Comparison of ENCODE assay signal across 1 cellular context in the genomic region with DNA sequence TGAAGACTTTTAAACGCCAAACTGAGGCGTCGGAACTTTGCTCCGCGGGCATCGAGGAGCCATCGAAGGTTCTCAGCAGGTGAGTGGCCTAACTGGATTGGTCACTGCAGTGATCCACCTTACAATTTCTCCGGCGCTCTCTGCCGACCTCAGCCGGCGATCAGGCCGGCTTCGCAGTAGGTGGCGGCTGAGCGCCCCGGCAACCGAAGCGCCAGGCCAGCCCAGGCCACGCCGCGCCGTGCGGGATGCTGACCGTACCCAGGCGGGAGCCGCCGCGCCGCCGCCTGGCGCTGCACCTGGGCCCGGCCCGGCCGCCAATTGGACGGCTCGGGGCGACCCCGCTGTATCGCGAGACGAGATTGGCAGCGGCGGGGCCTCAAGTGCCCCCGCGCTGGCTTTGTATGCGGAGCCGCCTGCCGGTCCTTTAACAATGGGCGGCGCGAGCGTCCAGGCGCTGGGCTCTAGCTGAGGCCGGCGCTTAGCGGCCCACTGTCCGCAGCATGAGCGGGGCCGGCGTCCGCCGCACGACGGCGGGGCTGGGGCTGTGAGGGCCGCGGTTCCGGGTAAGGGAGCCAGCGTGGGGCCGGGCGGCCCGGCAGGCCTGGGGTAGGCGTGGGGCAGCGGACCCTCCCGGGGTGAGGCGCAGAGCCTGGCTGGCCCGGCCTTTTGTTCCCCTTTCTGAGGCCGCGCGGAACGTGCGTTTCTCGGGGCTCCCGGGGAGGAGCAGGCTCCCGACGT.
TF ChIP-seq lines count a peak whose summit lies in the region.

A gene with protein sequence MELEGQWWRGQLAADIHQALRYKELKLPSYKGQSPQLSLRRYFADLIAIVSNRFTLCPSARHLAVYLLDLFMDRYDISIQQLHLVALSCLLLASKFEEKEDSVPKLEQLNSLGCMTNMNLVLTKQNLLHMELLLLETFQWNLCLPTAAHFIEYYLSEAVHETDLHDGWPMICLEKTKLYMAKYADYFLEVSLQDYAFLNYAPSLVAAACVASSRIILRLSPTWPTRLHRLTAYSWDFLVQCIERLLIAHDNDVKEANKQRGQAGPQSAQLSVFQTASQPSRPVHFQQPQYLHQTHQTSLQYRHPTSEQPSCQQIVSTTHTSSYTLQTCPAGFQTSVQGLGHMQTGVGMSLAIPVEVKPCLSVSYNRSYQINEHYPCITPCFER (plus strand): TSS at position 427 of the 738 bp plus-strand sequence. CDS start 811 bp downstream, outside the sequence.

TF ChIP-seq in GM12878, 131 proteins besides CTCF, POLR2A, EP300 and RAD21 (continued from another document):
- no peak for TF ChIP-seq GABPA (IDR thresholded peaks at IDR 0.05; ENCODE audit: low read depth)
- TF ChIP-seq HCFC1 (IDR thresholded peaks at IDR 0.05; ENCODE audit: low read length): 0 out of 2 replicates have a peak, but pooled peaks have one; percentile 14
- no peak for TF ChIP-seq RUNX3 (IDR thresholded peaks at IDR 0.05; ENCODE audit: low read length)
- peak; percentile 4 for TF ChIP-seq SIX5 (IDR thresholded peaks at IDR 0.05; ENCODE audit: low read depth, low read length, severe bottlenecking)
- TF ChIP-seq, protein P1, sequence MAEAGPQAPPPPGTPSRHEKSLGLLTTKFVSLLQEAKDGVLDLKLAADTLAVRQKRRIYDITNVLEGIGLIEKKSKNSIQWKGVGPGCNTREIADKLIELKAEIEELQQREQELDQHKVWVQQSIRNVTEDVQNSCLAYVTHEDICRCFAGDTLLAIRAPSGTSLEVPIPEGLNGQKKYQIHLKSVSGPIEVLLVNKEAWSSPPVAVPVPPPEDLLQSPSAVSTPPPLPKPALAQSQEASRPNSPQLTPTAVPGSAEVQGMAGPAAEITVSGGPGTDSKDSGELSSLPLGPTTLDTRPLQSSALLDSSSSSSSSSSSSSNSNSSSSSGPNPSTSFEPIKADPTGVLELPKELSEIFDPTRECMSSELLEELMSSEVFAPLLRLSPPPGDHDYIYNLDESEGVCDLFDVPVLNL (IDR thresholded peaks at IDR 0.05; ENCODE audit: low read depth, low read length): peak; percentile 52
- TF ChIP-seq, protein P2, sequence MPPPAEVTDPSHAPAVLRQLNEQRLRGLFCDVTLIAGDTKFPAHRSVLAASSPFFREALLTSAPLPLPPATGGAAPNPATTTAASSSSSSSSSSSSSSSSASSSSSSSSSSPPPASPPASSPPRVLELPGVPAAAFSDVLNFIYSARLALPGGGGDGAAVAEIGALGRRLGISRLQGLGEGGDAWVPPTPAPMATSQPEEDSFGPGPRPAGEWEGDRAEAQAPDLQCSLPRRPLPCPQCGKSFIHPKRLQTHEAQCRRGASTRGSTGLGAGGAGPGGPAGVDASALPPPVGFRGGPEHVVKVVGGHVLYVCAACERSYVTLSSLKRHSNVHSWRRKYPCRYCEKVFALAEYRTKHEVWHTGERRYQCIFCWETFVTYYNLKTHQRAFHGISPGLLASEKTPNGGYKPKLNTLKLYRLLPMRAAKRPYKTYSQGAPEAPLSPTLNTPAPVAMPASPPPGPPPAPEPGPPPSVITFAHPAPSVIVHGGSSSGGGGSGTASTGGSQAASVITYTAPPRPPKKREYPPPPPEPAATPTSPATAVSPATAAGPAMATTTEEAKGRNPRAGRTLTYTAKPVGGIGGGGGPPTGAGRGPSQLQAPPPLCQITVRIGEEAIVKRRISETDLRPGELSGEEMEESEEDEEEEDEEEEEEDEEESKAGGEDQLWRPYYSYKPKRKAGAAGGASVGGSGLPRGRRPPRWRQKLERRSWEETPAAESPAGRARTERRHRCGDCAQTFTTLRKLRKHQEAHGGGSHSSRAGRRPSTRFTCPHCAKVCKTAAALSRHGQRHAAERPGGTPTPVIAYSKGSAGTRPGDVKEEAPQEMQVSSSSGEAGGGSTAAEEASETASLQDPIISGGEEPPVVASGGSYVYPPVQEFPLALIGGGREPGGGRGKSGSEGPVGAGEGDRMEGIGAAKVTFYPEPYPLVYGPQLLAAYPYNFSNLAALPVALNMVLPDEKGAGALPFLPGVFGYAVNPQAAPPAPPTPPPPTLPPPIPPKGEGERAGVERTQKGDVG (CRISPR knock-in tag; IDR thresholded peaks at IDR 0.05): no peak
